2 cellular contexts compared by ENCODE assay signal in the genomic region with DNA sequence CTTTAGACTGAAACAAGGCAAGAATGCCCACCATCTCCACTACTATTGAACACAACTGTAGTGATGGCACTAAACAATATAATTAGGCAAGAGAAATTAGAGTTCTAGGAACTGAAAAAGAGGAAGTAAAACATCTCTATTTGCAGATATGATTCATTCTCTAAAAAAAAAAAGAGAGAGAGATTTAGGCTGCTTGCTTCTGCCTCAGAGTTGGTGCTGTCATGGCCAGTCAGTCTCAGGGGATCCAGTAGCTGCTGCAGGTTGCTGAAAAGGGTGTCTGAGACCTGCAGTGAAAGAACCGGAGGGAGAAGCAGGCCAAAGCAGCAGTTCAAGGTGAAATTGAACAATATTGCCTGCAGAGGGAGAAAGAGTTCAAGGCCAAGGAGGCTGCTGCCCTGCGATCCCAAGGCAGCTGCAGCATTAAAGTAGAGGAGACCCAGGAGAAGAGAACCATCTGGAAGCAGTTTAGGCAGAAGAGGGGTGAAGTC.
TF ChIP-seq lines count a peak whose summit lies in the region.

No MANE protein-coding gene starts in this region.

TF ChIP-seq in HCT116, 20 proteins besides CTCF, POLR2A, EP300 and RAD21:
- TF ChIP-seq, protein P1, sequence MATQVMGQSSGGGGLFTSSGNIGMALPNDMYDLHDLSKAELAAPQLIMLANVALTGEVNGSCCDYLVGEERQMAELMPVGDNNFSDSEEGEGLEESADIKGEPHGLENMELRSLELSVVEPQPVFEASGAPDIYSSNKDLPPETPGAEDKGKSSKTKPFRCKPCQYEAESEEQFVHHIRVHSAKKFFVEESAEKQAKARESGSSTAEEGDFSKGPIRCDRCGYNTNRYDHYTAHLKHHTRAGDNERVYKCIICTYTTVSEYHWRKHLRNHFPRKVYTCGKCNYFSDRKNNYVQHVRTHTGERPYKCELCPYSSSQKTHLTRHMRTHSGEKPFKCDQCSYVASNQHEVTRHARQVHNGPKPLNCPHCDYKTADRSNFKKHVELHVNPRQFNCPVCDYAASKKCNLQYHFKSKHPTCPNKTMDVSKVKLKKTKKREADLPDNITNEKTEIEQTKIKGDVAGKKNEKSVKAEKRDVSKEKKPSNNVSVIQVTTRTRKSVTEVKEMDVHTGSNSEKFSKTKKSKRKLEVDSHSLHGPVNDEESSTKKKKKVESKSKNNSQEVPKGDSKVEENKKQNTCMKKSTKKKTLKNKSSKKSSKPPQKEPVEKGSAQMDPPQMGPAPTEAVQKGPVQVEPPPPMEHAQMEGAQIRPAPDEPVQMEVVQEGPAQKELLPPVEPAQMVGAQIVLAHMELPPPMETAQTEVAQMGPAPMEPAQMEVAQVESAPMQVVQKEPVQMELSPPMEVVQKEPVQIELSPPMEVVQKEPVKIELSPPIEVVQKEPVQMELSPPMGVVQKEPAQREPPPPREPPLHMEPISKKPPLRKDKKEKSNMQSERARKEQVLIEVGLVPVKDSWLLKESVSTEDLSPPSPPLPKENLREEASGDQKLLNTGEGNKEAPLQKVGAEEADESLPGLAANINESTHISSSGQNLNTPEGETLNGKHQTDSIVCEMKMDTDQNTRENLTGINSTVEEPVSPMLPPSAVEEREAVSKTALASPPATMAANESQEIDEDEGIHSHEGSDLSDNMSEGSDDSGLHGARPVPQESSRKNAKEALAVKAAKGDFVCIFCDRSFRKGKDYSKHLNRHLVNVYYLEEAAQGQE (IDR thresholded peaks at IDR 0.05; ENCODE audit: low read depth), result no peak
- TF ChIP-seq ZNF274 (IDR thresholded peaks at IDR 0.05; ENCODE audit: low read depth, low read length) (no peak), JUND (IDR thresholded peaks at IDR 0.05) (no peak), ZFX (IDR thresholded peaks at IDR 0.05) (no peak), EZH2 (IDR thresholded peaks at IDR 0.05) (no peak), CBX3 (IDR thresholded peaks at IDR 0.05; ENCODE audit: low read depth) (no peak), FOSL1 (IDR thresholded peaks at IDR 0.05; ENCODE audit: low read depth) (no peak), SRF (IDR thresholded peaks at IDR 0.05; ENCODE audit: low read depth) (no peak), SIN3A (IDR thresholded peaks at IDR 0.05; ENCODE audit: low read depth) (no peak), CEBPB (IDR thresholded peaks at IDR 0.05; ENCODE audit: low read depth) (no peak), EGR1 (IDR thresholded peaks at IDR 0.05; ENCODE audit: low read depth) (no peak), ATF3 (IDR thresholded peaks at IDR 0.05) (no peak), YY1 (IDR thresholded peaks at IDR 0.05; ENCODE audit: extremely low read depth, insufficient replicate concordance, low read depth, low read length) (no peak), POLR2AphosphoS5 (IDR thresholded peaks at IDR 0.05; ENCODE audit: low read depth, low read length) (no peak)
- TF ChIP-seq, protein P2, sequence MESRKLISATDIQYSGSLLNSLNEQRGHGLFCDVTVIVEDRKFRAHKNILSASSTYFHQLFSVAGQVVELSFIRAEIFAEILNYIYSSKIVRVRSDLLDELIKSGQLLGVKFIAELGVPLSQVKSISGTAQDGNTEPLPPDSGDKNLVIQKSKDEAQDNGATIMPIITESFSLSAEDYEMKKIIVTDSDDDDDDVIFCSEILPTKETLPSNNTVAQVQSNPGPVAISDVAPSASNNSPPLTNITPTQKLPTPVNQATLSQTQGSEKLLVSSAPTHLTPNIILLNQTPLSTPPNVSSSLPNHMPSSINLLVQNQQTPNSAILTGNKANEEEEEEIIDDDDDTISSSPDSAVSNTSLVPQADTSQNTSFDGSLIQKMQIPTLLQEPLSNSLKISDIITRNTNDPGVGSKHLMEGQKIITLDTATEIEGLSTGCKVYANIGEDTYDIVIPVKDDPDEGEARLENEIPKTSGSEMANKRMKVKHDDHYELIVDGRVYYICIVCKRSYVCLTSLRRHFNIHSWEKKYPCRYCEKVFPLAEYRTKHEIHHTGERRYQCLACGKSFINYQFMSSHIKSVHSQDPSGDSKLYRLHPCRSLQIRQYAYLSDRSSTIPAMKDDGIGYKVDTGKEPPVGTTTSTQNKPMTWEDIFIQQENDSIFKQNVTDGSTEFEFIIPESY (IDR thresholded peaks at IDR 0.05; ENCODE audit: extremely low read depth, insufficient replicate concordance, low read length), result no peak
TF ChIP-seq in HCT116: peak in this region for 0.

TF ChIP-seq in H1, 55 proteins besides CTCF, POLR2A, EP300 and RAD21:
- TF ChIP-seq KDM1A (IDR thresholded peaks at IDR 0.05; ENCODE audit: borderline replicate concordance, low read length) (no peak), BCL11A (IDR thresholded peaks at IDR 0.05; ENCODE audit: low read depth in 2 of 2, low read length in 2 of 2) (no peak), TBP (IDR thresholded peaks at IDR 0.05; ENCODE audit: low read depth, low read length) (no peak), BRCA1 (IDR thresholded peaks at IDR 0.05; ENCODE audit: low read depth, low read length) (no peak), TEAD4 (IDR thresholded peaks at IDR 0.05; ENCODE audit: low read depth, low read length) (no peak), MAX (IDR thresholded peaks at IDR 0.05) (no peak), HDAC2 (IDR thresholded peaks at IDR 0.05; ENCODE audit: borderline replicate concordance in 1 of 2, low read depth in 2 of 2, low read length in 2 of 2) (no peak), RBBP5 (IDR thresholded peaks at IDR 0.05; ENCODE audit: borderline replicate concordance, low read depth, low read length) (no peak), GABPA (IDR thresholded peaks at IDR 0.05; ENCODE audit: borderline replicate concordance, insufficient read depth, low read length) (no peak), SUZ12 (IDR thresholded peaks at IDR 0.05; ENCODE audit: low read length) (no peak), CHD1 (IDR thresholded peaks at IDR 0.05; ENCODE audit: low read depth, low read length) (no peak), EGR1 (IDR thresholded peaks at IDR 0.05; ENCODE audit: borderline replicate concordance, low read depth, low read length) (no peak), E2F6 (IDR thresholded peaks at IDR 0.05) (no peak), PHF8 (conservative IDR thresholded peaks at IDR 0.05; ENCODE audit: low read depth, low read length) (no peak), ATF3 (IDR thresholded peaks at IDR 0.05; ENCODE audit: insufficient read depth, low read depth, low read length) (no peak), JUND (IDR thresholded peaks at IDR 0.05; ENCODE audit: low read length) (no peak)
- TF ChIP-seq, protein P3, sequence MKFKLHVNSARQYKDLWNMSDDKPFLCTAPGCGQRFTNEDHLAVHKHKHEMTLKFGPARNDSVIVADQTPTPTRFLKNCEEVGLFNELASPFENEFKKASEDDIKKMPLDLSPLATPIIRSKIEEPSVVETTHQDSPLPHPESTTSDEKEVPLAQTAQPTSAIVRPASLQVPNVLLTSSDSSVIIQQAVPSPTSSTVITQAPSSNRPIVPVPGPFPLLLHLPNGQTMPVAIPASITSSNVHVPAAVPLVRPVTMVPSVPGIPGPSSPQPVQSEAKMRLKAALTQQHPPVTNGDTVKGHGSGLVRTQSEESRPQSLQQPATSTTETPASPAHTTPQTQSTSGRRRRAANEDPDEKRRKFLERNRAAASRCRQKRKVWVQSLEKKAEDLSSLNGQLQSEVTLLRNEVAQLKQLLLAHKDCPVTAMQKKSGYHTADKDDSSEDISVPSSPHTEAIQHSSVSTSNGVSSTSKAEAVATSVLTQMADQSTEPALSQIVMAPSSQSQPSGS (IDR thresholded peaks at IDR 0.05; ENCODE audit: low read length), result no peak
TF ChIP-seq in H1: peak in this region for 0.
